8 cellular contexts compared by ENCODE assay signal in the genomic region with DNA sequence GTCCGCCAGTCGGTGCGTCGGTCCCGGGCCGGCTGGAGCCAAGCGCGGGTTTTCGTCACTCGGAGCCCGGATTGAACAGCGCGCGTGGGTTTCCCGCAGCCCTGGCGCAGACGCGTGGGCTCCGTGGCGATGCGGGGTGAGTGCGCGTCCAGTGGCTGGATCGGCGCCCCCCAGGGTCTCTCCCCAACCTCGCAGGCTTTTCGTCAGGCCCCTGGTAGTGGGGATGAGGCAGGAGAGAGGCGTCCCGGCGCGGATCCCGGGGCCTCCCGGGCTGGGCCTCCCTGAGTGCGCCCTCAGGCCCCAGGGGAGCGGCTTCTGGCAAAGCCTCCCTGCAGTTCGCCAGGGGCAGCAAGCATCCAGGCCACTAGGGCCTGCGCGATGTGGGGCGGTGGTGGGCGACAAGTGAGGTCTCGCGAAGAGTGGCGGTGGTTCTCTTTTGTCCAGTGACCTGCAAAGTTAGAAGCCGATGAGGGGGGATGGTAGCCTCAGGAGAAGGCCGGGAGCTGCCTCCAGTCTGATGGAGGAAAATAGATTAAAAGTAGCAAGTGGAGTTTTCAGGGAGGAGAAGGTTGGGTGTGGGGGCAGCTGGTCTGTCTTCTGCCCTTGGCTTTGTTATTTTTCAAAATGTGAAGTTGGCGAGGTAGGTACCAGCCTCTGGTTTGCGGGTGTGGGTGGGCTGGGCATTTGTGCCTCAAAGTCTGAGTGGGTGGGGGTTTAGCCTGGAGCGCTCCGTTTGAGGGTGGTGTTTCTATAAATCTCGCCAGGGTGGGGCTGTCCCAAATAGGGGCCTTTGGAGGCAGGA. TPM values are rescaled to one million over a fixed set of nuclear protein-coding genes. Genes with fewer than 3 reads are reported as not detected.
DNase-seq lines count a peak whose midpoint lies in the region; ATAC-seq and TF ChIP-seq lines count a peak whose summit lies in the region.

No MANE protein-coding gene starts in this region.

- peak overlapping the region; percentile 28 for H3K27ac Mint-ChIP-seq in activated B cell treated with CpG ODN at 0.5 μM for 24 hours

- peak overlapping the region; percentile 82 for H3K4me3 Mint-ChIP-seq in activated B cell treated with CpG ODN at 0.5 μM for 24 hours

- TF ChIP-seq CTCF in GM20000 (IDR thresholded peaks at IDR 0.05; ENCODE audit: extremely low read depth, missing control alignments) (no peak), activated B cell treated with CpG ODN at 0.5 μM for 24 hours (IDR thresholded peaks at IDR 0.05) (no peak)

- ATAC-seq in activated B cell treated with CpG ODN at 0.5 μM for 24 hours (ENCODE audit: low read depth) (no peak), left cardiac atrium (peak; percentile 22 to 29), HG02678 (IDR thresholded peaks at IDR 0.05; ENCODE audit: unreplicated experiment) (no peak), HG02642 (IDR thresholded peaks at IDR 0.05; ENCODE audit: poor library complexity, unreplicated experiment) (no peak), HG03025 (IDR thresholded peaks at IDR 0.05; ENCODE audit: low FRiP score, unreplicated experiment) (no peak)

- CTCF ChIA-PET in activated B cell treated with CpG ODN at 0.5 μM for 24 hours (lab: Charles Lee): no interaction called here

- H3K27ac ChIP-seq in skin epidermis: peak overlapping the region in 3 of 21 experiments; percentile 5 to 40 (median 6)

- POLR2A ChIA-PET in activated B cell treated with CpG ODN at 0.5 μM for 24 hours (lab: Charles Lee): interaction anchor here (0.6 to 1.1 kb wide), 3 partner anchors 27 to 166 kb away, joined by 3 to 4 read pairs (median 4); no protein-coding TSS in a partner anchor

- DNase-seq in GM20000 (ENCODE audit: low spot score) (peak; percentile 44), activated B cell treated with CpG ODN at 0.5 μM for 24 hours (no peak), left cardiac atrium (no peak), SW480 (ENCODE audit: low spot score) (no peak)

- intact Hi-C loops in activated B cell treated with CpG ODN at 0.5 μM for 24 hours (cut with micrococcal nuclease): loop anchor here (2.0 to 5.0 kb wide), 2 partner anchors 35 to 164 kb away; no protein-coding TSS in a partner anchor
- intact Hi-C loops in left cardiac atrium (cut with DNase I): no loop called here

- peaks cover 30% of the 10 kb centered on the region for H3K4me1 Mint-ChIP-seq in activated B cell treated with CpG ODN at 0.5 μM for 24 hours

- H3K36me3 Mint-ChIP-seq in activated B cell treated with CpG ODN at 0.5 μM for 24 hours (ENCODE audit: low read depth): no peaks in the 10 kb centered on the region

- peak overlapping the region; percentile 11 to 41 (median 29) for H3K4me3 ChIP-seq in skin epidermis

- H3K27me3 Mint-ChIP-seq in activated B cell treated with CpG ODN at 0.5 μM for 24 hours: peaks cover 27% of the 10 kb centered on the region

- peaks cover 9% of the 10 kb centered on the region for H3K9me3 Mint-ChIP-seq in activated B cell treated with CpG ODN at 0.5 μM for 24 hours

RNA-seq across cellular contexts. Expression of a gene that starts 1.6 kb away (rescaled TPM):
- 4.8 and 5.0 TPM in 2 replicates for total RNA-seq in activated B cell treated with CpG ODN at 0.5 μM for 24 hours
- total RNA-seq in left cardiac atrium: 1 to 10 TPM in 1 of 2 donors, under 1 TPM in 1; 0.73 to 1.6 TPM

Comparison
In these comparisons a context has a peak if more than half of its experiments do, and no peak if none do; other contexts are left out.
1. ATAC-seq: peak in left cardiac atrium (2 of 2); none in activated B cell treated with CpG ODN at 0.5 μM for 24 hours (single experiment), HG02678 (single experiment), HG02642 (single experiment) and HG03025 (single experiment).